In genomic region chr22:19605508-19606331, GRCh38 we compare ENCODE assay signal across 17 cellular contexts.
A peak's percentile ranks its signal among the peaks of the same experiment; 100 is the strongest.
DNase-seq lines count a peak whose midpoint lies in the region; ATAC-seq and TF ChIP-seq lines count a peak whose summit lies in the region.
"Had no signal": no experiment of that assay in that cellular context is flagged by ENCODE, and none has a peak within 500 bp of the region (broad histone marks: within the 10 kb centered on the region; RNA-seq: fewer than 3 reads in every experiment).

No MANE protein-coding gene starts in this region.

- H3K14ac ChIP-seq in neuronal stem cell (ENCODE audit: low read length), result peak overlapping the region; percentile 58

- H3K4me1 ChIP-seq in CD4-positive, CD25-positive, alpha-beta regulatory T cell (ENCODE audit: control insufficient read depth, insufficient read depth, low read length, poor library complexity, severe bottlenecking), result peaks cover 34% of the 10 kb centered on the region
- peaks cover 0 to 5% of the 10 kb centered on the region in 2 donors for H3K4me1 ChIP-seq in neuronal stem cell (ENCODE audit: control insufficient read depth in 2 of 2, insufficient read depth in 1 of 2, low read depth in 1 of 2, low read length in 2 of 2)
- H3K4me1 ChIP-seq: right atrium auricular region had no signal

- H3K79me1 ChIP-seq in neuronal stem cell (ENCODE audit: low read depth, low read length), result no peaks in the 10 kb centered on the region

- no peak for ATAC-seq in CD4-positive, CD25-positive, alpha-beta regulatory T cell (ENCODE audit: low read depth in 2 of 2)
- ATAC-seq: mucosa of descending colon, Right ventricle myocardium inferior had no signal

- H3K9ac ChIP-seq in neuronal stem cell (ENCODE audit: low read depth, low read length, poor library complexity), result no peak overlapping the region

- no peak for DNase-seq in CD4-positive, CD25-positive, alpha-beta regulatory T cell
- DNase-seq in LNCaP clone FGC (ENCODE audit: low read depth), result peak; percentile 68
- DNase-seq in dermis blood vessel endothelial cell, result peak; percentile 50
- DNase-seq in neuronal stem cell (ENCODE audit: low spot score), result no peak
- DNase-seq in mesothelial cell of epicardium (ENCODE audit: low spot score in 2 of 2, unreplicated experiment in 2 of 2), result no peak
- DNase-seq in activated T-cell treated with anti-CD3 and anti-CD28 coated beads, Interleukin-2, amount 50 U/mL, for 1 hour, result no peak
- DNase-seq in effector CD8-positive, alpha-beta T cell (lab: John Stamatoyannopoulos, UW), result no peak
- DNase-seq: activated T-cell treated with anti-CD3 and anti-CD28 coated beads for 4 hours, COR-L47, mucosa of descending colon, NCI-H1092, NCI-H524 treated with DMSO at 0.1 percent for 48 hours, nucleus accumbens had no signal

- no peak overlapping the region for H2BK120ac ChIP-seq in neuronal stem cell (ENCODE audit: low read depth, low read length)

- H3K27me3 Mint-ChIP-seq in CD4-positive, CD25-positive, alpha-beta regulatory T cell, result no peaks in the 10 kb centered on the region
- H3K27me3 Mint-ChIP-seq in mesothelial cell of epicardium (ENCODE audit: low read depth), result peaks cover 37% of the 10 kb centered on the region
- H3K27me3 Mint-ChIP-seq: activated naive CD8-positive, alpha-beta T cell had no signal

- H2AK5ac ChIP-seq in neuronal stem cell (ENCODE audit: low read depth, low read length), result no peak overlapping the region

- TF ChIP-seq CTCF in LNCaP clone FGC (IDR thresholded peaks at IDR 0.05; ENCODE audit: control insufficient read depth, extremely low read depth, insufficient read depth) (no peak), mesothelial cell of epicardium (IDR thresholded peaks at IDR 0.05; ENCODE audit: unreplicated experiment) (no peak)

- peaks cover 7 to 64% (median 19%) of the 10 kb centered on the region in 4 donors for H3K4me1 Mint-ChIP-seq in CD4-positive, CD25-positive, alpha-beta regulatory T cell
- no peaks in the 10 kb centered on the region for H3K4me1 Mint-ChIP-seq in mesothelial cell of epicardium

- peak overlapping the region in 2 of 3 donors; percentile 50 to 81 for H3K27ac Mint-ChIP-seq in CD4-positive, CD25-positive, alpha-beta regulatory T cell
- H3K27ac Mint-ChIP-seq in mesothelial cell of epicardium, result no peak overlapping the region
- H3K27ac Mint-ChIP-seq: activated naive CD8-positive, alpha-beta T cell; IgD-negative memory B cell had no signal

- no peaks in the 10 kb centered on the region for H3K36me3 ChIP-seq in CD4-positive, CD25-positive, alpha-beta regulatory T cell (ENCODE audit: control insufficient read depth, insufficient read depth, low read length)
- no peaks in the 10 kb centered on the region for H3K36me3 ChIP-seq in neuronal stem cell (replicated peaks in 1 of 2; ENCODE audit: control insufficient read depth in 2 of 2, insufficient read depth in 2 of 2, low read length in 2 of 2)
- H3K36me3 ChIP-seq: right atrium auricular region had no signal

- no peak overlapping the region for H2BK15ac ChIP-seq in neuronal stem cell (ENCODE audit: low read length)

- H3K9me3 Mint-ChIP-seq in CD4-positive, CD25-positive, alpha-beta regulatory T cell, result no peaks in the 10 kb centered on the region
- H3K9me3 Mint-ChIP-seq in mesothelial cell of epicardium, result no peaks in the 10 kb centered on the region
- H3K9me3 Mint-ChIP-seq: IgD-negative memory B cell had no signal

- H3K36me3 Mint-ChIP-seq in CD4-positive, CD25-positive, alpha-beta regulatory T cell, result no peaks in the 10 kb centered on the region
- H3K36me3 Mint-ChIP-seq in mesothelial cell of epicardium, result no peaks in the 10 kb centered on the region
- H3K36me3 Mint-ChIP-seq: activated naive CD8-positive, alpha-beta T cell had no signal

- H3K27me3 ChIP-seq in CD4-positive, CD25-positive, alpha-beta regulatory T cell (ENCODE audit: control insufficient read depth, insufficient read depth, low read length), result no peaks in the 10 kb centered on the region
- peaks cover 0 to 43% (median 4%) of the 10 kb centered on the region in 3 experiments for H3K27me3 ChIP-seq in neuronal stem cell (ENCODE audit: control insufficient read depth in 3 of 3, insufficient read depth in 3 of 3, low read depth in 1 of 3, low read length in 3 of 3)
- H3K27me3 ChIP-seq: right atrium auricular region had no signal

- no peak overlapping the region for H4K91ac ChIP-seq in neuronal stem cell (ENCODE audit: low read depth, low read length, poor library complexity)

- peak overlapping the region; percentile 54 for H4K8ac ChIP-seq in neuronal stem cell (ENCODE audit: low read depth, low read length)

- H3K4me2 ChIP-seq in neuronal stem cell (ENCODE audit: insufficient read depth, low read length, poor library complexity, severe bottlenecking), result no peak overlapping the region

- no peak overlapping the region for H3K4ac ChIP-seq in neuronal stem cell (ENCODE audit: low read length)

- no peak overlapping the region for H3K4me3 Mint-ChIP-seq in CD4-positive, CD25-positive, alpha-beta regulatory T cell
- no peak overlapping the region for H3K4me3 Mint-ChIP-seq in mesothelial cell of epicardium
- H3K4me3 Mint-ChIP-seq: activated naive CD8-positive, alpha-beta T cell; IgD-negative memory B cell had no signal

- peak overlapping the region; percentile 59 for H3K18ac ChIP-seq in neuronal stem cell (ENCODE audit: low read length)

- no peak overlapping the region for H2BK5ac ChIP-seq in neuronal stem cell (ENCODE audit: low read length)

- H2AFZ ChIP-seq in neuronal stem cell (ENCODE audit: low read length), result no peak overlapping the region

- peak overlapping the region; percentile 16 for H2BK12ac ChIP-seq in neuronal stem cell (ENCODE audit: low read length)

- H3K9me3 ChIP-seq in CD4-positive, CD25-positive, alpha-beta regulatory T cell (ENCODE audit: control insufficient read depth in 2 of 2, low read length in 2 of 2), result no peaks in the 10 kb centered on the region
- H3K9me3 ChIP-seq in neuronal stem cell (replicated peaks in 1 of 2; ENCODE audit: control insufficient read depth in 2 of 2, insufficient read depth in 1 of 2, low read depth in 1 of 2, low read length in 2 of 2), result no peaks in the 10 kb centered on the region
- H3K9me3 ChIP-seq: mucosa of descending colon, right atrium auricular region had no signal

- WGBS in neuronal stem cell (ENCODE audit: extremely low coverage in 2 of 2, insufficient read length in 2 of 2, insufficient replicate concordance in 1 of 2), 2 donors, result no CpG with 5 or more reads among the region's 28 CpGs

- H3K27ac ChIP-seq in CD4-positive, CD25-positive, alpha-beta regulatory T cell (ENCODE audit: insufficient read depth, low read length, poor library complexity, severe bottlenecking), result no peak overlapping the region
- H3K27ac ChIP-seq in neuronal stem cell (replicated peaks; ENCODE audit: low read length), result no peak overlapping the region
- H3K27ac ChIP-seq: right atrium auricular region had no signal

- no peak overlapping the region for H3K4me3 ChIP-seq in CD4-positive, CD25-positive, alpha-beta regulatory T cell (ENCODE audit: low read depth, low read length)
- H3K4me3 ChIP-seq in LNCaP clone FGC (ENCODE audit: low read depth, low read length) (no peak overlapping the region), neuronal stem cell (ENCODE audit: low read length in 2 of 2) (no peak overlapping the region)
- H3K4me3 ChIP-seq: mucosa of descending colon, right atrium auricular region had no signal

- H3K23ac ChIP-seq in neuronal stem cell (ENCODE audit: low read depth, low read length, poor library complexity), result peak overlapping the region; percentile 82

Comparison
In these comparisons a context has a peak if more than half of its experiments do, and no peak if none do; other contexts are left out.
1. DNase-seq: peak in LNCaP clone FGC (single experiment) and dermis blood vessel endothelial cell (single experiment); none in CD4-positive, CD25-positive, alpha-beta regulatory T cell (0 of 3), neuronal stem cell (single experiment), mesothelial cell of epicardium (0 of 2), activated T-cell treated with anti-CD3 and anti-CD28 coated beads, Interleukin-2, amount 50 U/mL, for 1 hour (single experiment) and effector CD8-positive, alpha-beta T cell (single experiment).